Comparison of ENCODE assay signal across 16 cellular contexts in genomic region chr11:15673408-15673811, GRCh38.
DNase-seq lines count a peak whose midpoint lies in the region; ATAC-seq, FAIRE-seq and TF ChIP-seq lines count a peak whose summit lies in the region.
"Had no signal": no experiment of that assay in that cellular context is flagged by ENCODE, and none has a peak within 500 bp of the region (broad histone marks: within the 10 kb centered on the region; RNA-seq: fewer than 3 reads in every experiment).

No MANE protein-coding gene starts in this region.

- no peaks in the 10 kb centered on the region for H3K36me3 ChIP-seq in left lung
- H3K36me3 ChIP-seq: BLaER1 treated with 17β-estradiol and CSF1 and Interleukin-3, amounts not matched to agents 10 nM and 100 nM; prostate gland; tibial artery had no signal

- no peak for TF ChIP-seq POLR2A in H54 (IDR thresholded peaks at IDR 0.05; ENCODE audit: low read depth, low read length)

- no peaks in the 10 kb centered on the region for H3K4me1 ChIP-seq in left lung
- H3K4me1 ChIP-seq: BLaER1 treated with 17β-estradiol and CSF1 and Interleukin-3, amounts not matched to agents 10 nM and 100 nM; tibial artery had no signal

- no peaks in the 10 kb centered on the region for H3K27me3 ChIP-seq in left lung
- H3K27me3 ChIP-seq: BLaER1 treated with 17β-estradiol and CSF1 and Interleukin-3, amounts not matched to agents 10 nM and 100 nM; tibial artery had no signal

- TF ChIP-seq EP300 in Ishikawa (IDR thresholded peaks at IDR 0.05; ENCODE audit: borderline replicate concordance), result no peak

- H3K4me3 ChIP-seq in left lung, result no peak overlapping the region
- H3K4me3 ChIP-seq: BLaER1 treated with 17β-estradiol and CSF1 and Interleukin-3, amounts not matched to agents 10 nM and 100 nM; prostate gland; tibial artery had no signal

- TF ChIP-seq CTCF in left lung (IDR thresholded peaks at IDR 0.05), result no peak

- peak; percentile 93 for ATAC-seq in left lung
- ATAC-seq: activated naive CD8-positive, alpha-beta T cell treated with anti-CD3 and anti-CD28 coated beads, Interleukin-2, amount 50 U/mL, for 24 hours; Panc1 had no signal

- no peak for FAIRE-seq in H54 (lab: Jason Lieb, UNC)
- FAIRE-seq: keratinocyte had no signal

- intact Hi-C loops in left lung (cut with DNase I), result no loop called here

- no peak for TF ChIP-seq RAD21 in Ishikawa (IDR thresholded peaks at IDR 0.05; ENCODE audit: low read depth)

- H3K9me3 ChIP-seq in left lung, result peaks cover 0 to 23% of the 10 kb centered on the region in 2 donors
- H3K9me3 ChIP-seq: prostate gland had no signal

- H3K27ac ChIP-seq in left lung, result no peak overlapping the region
- H3K27ac ChIP-seq: BLaER1 treated with 17β-estradiol and CSF1 and Interleukin-3, amounts not matched to agents 10 nM and 100 nM; prostate gland; tibial artery had no signal

- DNase-seq in DMS 273 treated with DMSO at 0.1 percent for 48 hours (lab: John Stamatoyannopoulos, UW), result peak; percentile 84
- DNase-seq in NCI-H524 treated with DMSO at 0.1 percent for 48 hours (lab: John Stamatoyannopoulos, UW), result peak; percentile 96
- no peak for DNase-seq in left lung
- no peak for DNase-seq in globus pallidus (ENCODE audit: low spot score)
- no peak for DNase-seq in H54 (ENCODE audit: insufficient read length, low spot score)
- DNase-seq in NOMO-1 treated with dmso at 0.1 percent for 144 hours (lab: John Stamatoyannopoulos, UW; ENCODE audit: unreplicated experiment), result no peak
- DNase-seq: activated naive CD8-positive, alpha-beta T cell treated with anti-CD3 and anti-CD28 coated beads, Interleukin-2, amount 50 U/mL, for 24 hours; cerebellar nuclear complex; GDM1; glutamatergic neuron; tibial artery had no signal

TF ChIP-seq in Ishikawa, 13 proteins besides CTCF, POLR2A, EP300 and RAD21:
- no peak for TF ChIP-seq CEBPB (IDR thresholded peaks at IDR 0.05)
- TF ChIP-seq REST (IDR thresholded peaks at IDR 0.05; ENCODE audit: low read depth), result no peak
- TF ChIP-seq NFIC (IDR thresholded peaks at IDR 0.05), result peak; percentile 31; the same call in 1 of the 2 replicates
TF ChIP-seq in Ishikawa: peak in this region for 1.

Comparison
In these comparisons a context has a peak if more than half of its experiments do, and no peak if none do; other contexts are left out.
1. DNase-seq: peak in DMS 273 treated with DMSO at 0.1 percent for 48 hours (single experiment) and NCI-H524 treated with DMSO at 0.1 percent for 48 hours (single experiment); none in left lung (0 of 2), globus pallidus (single experiment), H54 (single experiment) and NOMO-1 treated with dmso at 0.1 percent for 144 hours (single experiment).